1 cellular context compared by ENCODE assay signal in the genomic region with DNA sequence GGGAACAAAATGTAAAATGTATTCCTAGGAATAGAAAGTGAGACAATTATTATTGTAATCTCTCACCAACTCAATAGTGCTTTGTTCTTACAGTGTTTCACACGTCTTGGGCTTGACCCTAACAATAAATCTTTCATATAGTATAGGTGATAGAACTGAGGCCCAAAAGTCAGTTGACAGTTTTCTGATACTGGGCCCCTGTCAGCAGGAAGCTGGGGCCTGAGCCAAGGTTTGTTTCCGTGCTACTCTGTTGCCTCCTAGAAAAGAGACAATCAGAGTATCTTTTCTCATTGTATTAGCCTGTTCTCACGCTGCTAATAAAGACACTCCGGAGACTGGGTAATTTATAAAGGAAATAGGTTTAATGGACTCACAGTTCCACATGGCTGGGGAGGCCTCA.
TF ChIP-seq lines count a peak whose summit lies in the region.

No MANE protein-coding gene starts in this region.

TF ChIP-seq in GM23338, 12 proteins besides CTCF, POLR2A, EP300 and RAD21 (continued from another document):
- TF ChIP-seq, protein P1, sequence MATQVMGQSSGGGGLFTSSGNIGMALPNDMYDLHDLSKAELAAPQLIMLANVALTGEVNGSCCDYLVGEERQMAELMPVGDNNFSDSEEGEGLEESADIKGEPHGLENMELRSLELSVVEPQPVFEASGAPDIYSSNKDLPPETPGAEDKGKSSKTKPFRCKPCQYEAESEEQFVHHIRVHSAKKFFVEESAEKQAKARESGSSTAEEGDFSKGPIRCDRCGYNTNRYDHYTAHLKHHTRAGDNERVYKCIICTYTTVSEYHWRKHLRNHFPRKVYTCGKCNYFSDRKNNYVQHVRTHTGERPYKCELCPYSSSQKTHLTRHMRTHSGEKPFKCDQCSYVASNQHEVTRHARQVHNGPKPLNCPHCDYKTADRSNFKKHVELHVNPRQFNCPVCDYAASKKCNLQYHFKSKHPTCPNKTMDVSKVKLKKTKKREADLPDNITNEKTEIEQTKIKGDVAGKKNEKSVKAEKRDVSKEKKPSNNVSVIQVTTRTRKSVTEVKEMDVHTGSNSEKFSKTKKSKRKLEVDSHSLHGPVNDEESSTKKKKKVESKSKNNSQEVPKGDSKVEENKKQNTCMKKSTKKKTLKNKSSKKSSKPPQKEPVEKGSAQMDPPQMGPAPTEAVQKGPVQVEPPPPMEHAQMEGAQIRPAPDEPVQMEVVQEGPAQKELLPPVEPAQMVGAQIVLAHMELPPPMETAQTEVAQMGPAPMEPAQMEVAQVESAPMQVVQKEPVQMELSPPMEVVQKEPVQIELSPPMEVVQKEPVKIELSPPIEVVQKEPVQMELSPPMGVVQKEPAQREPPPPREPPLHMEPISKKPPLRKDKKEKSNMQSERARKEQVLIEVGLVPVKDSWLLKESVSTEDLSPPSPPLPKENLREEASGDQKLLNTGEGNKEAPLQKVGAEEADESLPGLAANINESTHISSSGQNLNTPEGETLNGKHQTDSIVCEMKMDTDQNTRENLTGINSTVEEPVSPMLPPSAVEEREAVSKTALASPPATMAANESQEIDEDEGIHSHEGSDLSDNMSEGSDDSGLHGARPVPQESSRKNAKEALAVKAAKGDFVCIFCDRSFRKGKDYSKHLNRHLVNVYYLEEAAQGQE (IDR thresholded peaks at IDR 0.05; ENCODE audit: unreplicated experiment) = no peak
- no peak for TF ChIP-seq EZH2phosphoT487 (IDR thresholded peaks at IDR 0.05; ENCODE audit: unreplicated experiment)
- no peak for TF ChIP-seq POLR2AphosphoS5 (IDR thresholded peaks at IDR 0.05; ENCODE audit: low read depth)
- TF ChIP-seq, protein P2, sequence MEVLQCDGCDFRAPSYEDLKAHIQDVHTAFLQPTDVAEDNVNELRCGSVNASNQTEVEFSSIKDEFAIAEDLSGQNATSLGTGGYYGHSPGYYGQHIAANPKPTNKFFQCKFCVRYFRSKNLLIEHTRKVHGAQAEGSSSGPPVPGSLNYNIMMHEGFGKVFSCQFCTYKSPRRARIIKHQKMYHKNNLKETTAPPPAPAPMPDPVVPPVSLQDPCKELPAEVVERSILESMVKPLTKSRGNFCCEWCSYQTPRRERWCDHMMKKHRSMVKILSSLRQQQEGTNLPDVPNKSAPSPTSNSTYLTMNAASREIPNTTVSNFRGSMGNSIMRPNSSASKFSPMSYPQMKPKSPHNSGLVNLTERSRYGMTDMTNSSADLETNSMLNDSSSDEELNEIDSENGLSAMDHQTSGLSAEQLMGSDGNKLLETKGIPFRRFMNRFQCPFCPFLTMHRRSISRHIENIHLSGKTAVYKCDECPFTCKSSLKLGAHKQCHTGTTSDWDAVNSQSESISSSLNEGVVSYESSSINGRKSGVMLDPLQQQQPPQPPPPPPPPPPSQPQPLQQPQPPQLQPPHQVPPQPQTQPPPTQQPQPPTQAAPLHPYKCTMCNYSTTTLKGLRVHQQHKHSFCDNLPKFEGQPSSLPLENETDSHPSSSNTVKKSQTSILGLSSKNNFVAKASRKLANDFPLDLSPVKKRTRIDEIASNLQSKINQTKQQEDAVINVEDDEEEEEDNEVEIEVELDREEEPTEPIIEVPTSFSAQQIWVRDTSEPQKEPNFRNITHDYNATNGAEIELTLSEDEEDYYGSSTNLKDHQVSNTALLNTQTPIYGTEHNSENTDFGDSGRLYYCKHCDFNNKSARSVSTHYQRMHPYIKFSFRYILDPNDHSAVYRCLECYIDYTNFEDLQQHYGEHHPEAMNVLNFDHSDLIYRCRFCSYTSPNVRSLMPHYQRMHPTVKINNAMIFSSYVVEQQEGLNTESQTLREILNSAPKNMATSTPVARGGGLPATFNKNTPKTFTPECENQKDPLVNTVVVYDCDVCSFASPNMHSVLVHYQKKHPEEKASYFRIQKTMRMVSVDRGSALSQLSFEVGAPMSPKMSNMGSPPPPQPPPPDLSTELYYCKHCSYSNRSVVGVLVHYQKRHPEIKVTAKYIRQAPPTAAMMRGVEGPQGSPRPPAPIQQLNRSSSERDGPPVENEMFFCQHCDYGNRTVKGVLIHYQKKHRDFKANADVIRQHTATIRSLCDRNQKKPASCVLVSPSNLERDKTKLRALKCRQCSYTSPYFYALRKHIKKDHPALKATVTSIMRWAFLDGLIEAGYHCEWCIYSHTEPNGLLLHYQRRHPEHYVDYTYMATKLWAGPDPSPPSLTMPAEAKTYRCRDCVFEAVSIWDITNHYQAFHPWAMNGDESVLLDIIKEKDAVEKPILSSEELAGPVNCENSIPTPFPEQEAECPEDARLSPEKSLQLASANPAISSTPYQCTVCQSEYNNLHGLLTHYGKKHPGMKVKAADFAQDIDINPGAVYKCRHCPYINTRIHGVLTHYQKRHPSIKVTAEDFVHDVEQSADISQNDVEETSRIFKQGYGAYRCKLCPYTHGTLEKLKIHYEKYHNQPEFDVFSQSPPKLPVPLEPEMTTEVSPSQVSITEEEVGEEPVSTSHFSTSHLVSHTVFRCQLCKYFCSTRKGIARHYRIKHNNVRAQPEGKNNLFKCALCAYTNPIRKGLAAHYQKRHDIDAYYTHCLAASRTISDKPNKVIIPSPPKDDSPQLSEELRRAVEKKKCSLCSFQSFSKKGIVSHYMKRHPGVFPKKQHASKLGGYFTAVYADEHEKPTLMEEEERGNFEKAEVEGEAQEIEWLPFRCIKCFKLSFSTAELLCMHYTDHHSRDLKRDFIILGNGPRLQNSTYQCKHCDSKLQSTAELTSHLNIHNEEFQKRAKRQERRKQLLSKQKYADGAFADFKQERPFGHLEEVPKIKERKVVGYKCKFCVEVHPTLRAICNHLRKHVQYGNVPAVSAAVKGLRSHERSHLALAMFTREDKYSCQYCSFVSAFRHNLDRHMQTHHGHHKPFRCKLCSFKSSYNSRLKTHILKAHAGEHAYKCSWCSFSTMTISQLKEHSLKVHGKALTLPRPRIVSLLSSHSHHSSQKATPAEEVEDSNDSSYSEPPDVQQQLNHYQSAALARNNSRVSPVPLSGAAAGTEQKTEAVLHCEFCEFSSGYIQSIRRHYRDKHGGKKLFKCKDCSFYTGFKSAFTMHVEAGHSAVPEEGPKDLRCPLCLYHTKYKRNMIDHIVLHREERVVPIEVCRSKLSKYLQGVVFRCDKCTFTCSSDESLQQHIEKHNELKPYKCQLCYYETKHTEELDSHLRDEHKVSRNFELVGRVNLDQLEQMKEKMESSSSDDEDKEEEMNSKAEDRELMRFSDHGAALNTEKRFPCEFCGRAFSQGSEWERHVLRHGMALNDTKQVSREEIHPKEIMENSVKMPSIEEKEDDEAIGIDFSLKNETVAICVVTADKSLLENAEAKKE (CRISPR knock-in tag; IDR thresholded peaks at IDR 0.05) = no peak
- no peak for TF ChIP-seq EZH2 (IDR thresholded peaks at IDR 0.05; ENCODE audit: low read depth, unreplicated experiment)
- TF ChIP-seq JUNB (IDR thresholded peaks at IDR 0.05; ENCODE audit: unreplicated experiment) = no peak
- no peak for TF ChIP-seq CREB1 (CRISPR knock-in tag; IDR thresholded peaks at IDR 0.05; ENCODE audit: low read depth)
